Comparison of ENCODE assay signal across 33 cellular contexts in genomic region chr1:100279954-100280682, GRCh38. TPM values are rescaled to one million over a fixed set of nuclear protein-coding genes. Genes with fewer than 3 reads are reported as not detected.
DNase-seq lines count a peak whose midpoint lies in the region; ATAC-seq and TF ChIP-seq lines count a peak whose summit lies in the region.
"Had no signal": no experiment of that assay in that cellular context is flagged by ENCODE, and none has a peak within 500 bp of the region (broad histone marks: within the 10 kb centered on the region; RNA-seq: fewer than 3 reads in every experiment).

No MANE protein-coding gene starts in this region.

- H3K27ac Mint-ChIP-seq in activated T-cell treated with anti-CD3 and anti-CD28 coated beads, Interleukin-2, amount 50 U/mL, for 72 hours, result peak overlapping the region; percentile 8
- H3K27ac Mint-ChIP-seq in activated T-helper 17 cell treated with anti-CD3 and anti-CD28 coated beads, Interleukin-2, amount 50 U/mL, for 72 hours, result peak overlapping the region; percentile 54
- H3K27ac Mint-ChIP-seq: activated CD4-positive, alpha-beta memory T cell treated with anti-CD3 and anti-CD28 coated beads, Interleukin-2, amount 10 ng/mL, durations not matched to agents 7 days and 5 days; T-helper 2 cell treated with Interferon-gamma antibody and Interleukin-4, amounts not matched to agents 5 μg/mL and 100 μg/mL, for 36 hours; type B pancreatic cell had no signal

- no peak for TF ChIP-seq CTCF in gastrocnemius medialis (IDR thresholded peaks at IDR 0.05 in 4 of 5, conservative IDR thresholded peaks at IDR 0.05 in 1 of 5)
- TF ChIP-seq CTCF in omental fat pad (IDR thresholded peaks at IDR 0.05), result no peak

- no peaks in the 10 kb centered on the region for H3K9me3 Mint-ChIP-seq in activated T-cell treated with anti-CD3 and anti-CD28 coated beads, Interleukin-2, amount 50 U/mL, for 72 hours
- H3K9me3 Mint-ChIP-seq in activated T-helper 17 cell treated with anti-CD3 and anti-CD28 coated beads, Interleukin-2, amount 50 U/mL, for 72 hours, result no peaks in the 10 kb centered on the region
- H3K9me3 Mint-ChIP-seq: activated CD4-positive, alpha-beta memory T cell treated with anti-CD3 and anti-CD28 coated beads, Interleukin-2, amount 10 ng/mL, durations not matched to agents 7 days and 5 days; T-helper 2 cell treated with Interferon-gamma antibody and Interleukin-4, amounts not matched to agents 5 μg/mL and 100 μg/mL, for 36 hours; type B pancreatic cell had no signal

- TF ChIP-seq POLR2A in gastrocnemius medialis (IDR thresholded peaks at IDR 0.05), result no peak

- H3K4me3 ChIP-seq in gastrocnemius medialis, result no peak overlapping the region
- H3K4me3 ChIP-seq: dorsolateral prefrontal cortex, right lobe of liver had no signal

- peaks cover 3 to 56% of the 10 kb centered on the region in 2 donors for H3K36me3 ChIP-seq in gastrocnemius medialis

- in situ Hi-C loops in gastrocnemius medialis (cut with MboI; ENCODE audit: low sequenced_read_pairs in 4 of 4), result loop anchor here in 1 of 4 donors (25.0 kb wide), 1 partner anchor 182 kb away; no protein-coding TSS in a partner anchor

- ATAC-seq in activated T-cell treated with anti-CD3 and anti-CD28 coated beads, Interleukin-2, amount 50 U/mL, for 72 hours (replicated peaks in 1 of 2), result no peak
- ATAC-seq in activated T-helper 17 cell treated with anti-CD3 and anti-CD28 coated beads, Interleukin-2, amount 50 U/mL, for 72 hours (replicated peaks), result no peak
- ATAC-seq in left cardiac atrium, result peak; percentile 73 to 82
- no peak for ATAC-seq in gastrocnemius medialis
- ATAC-seq in omental fat pad (ENCODE audit: low FRiP score), result no peak
- ATAC-seq: Panc1 had no signal

- H3K27me3 Mint-ChIP-seq in activated T-cell treated with anti-CD3 and anti-CD28 coated beads, Interleukin-2, amount 50 U/mL, for 72 hours (ENCODE audit: low read depth), result no peaks in the 10 kb centered on the region
- H3K27me3 Mint-ChIP-seq in activated T-helper 17 cell treated with anti-CD3 and anti-CD28 coated beads, Interleukin-2, amount 50 U/mL, for 72 hours, result no peaks in the 10 kb centered on the region
- H3K27me3 Mint-ChIP-seq: activated CD4-positive, alpha-beta memory T cell treated with anti-CD3 and anti-CD28 coated beads, Interleukin-2, amount 10 ng/mL, durations not matched to agents 7 days and 5 days; type B pancreatic cell had no signal

- H3K4me3 Mint-ChIP-seq in activated T-cell treated with anti-CD3 and anti-CD28 coated beads, Interleukin-2, amount 50 U/mL, for 72 hours, result no peak overlapping the region
- no peak overlapping the region for H3K4me3 Mint-ChIP-seq in activated T-helper 17 cell treated with anti-CD3 and anti-CD28 coated beads, Interleukin-2, amount 50 U/mL, for 72 hours
- H3K4me3 Mint-ChIP-seq: activated CD4-positive, alpha-beta memory T cell treated with anti-CD3 and anti-CD28 coated beads, Interleukin-2, amount 10 ng/mL, durations not matched to agents 7 days and 5 days; T-helper 2 cell treated with Interferon-gamma antibody and Interleukin-4, amounts not matched to agents 5 μg/mL and 100 μg/mL, for 36 hours; type B pancreatic cell had no signal

- H3K4me1 Mint-ChIP-seq in activated T-cell treated with anti-CD3 and anti-CD28 coated beads, Interleukin-2, amount 50 U/mL, for 72 hours (ENCODE audit: low read depth), result no peaks in the 10 kb centered on the region
- peaks cover 24% of the 10 kb centered on the region for H3K4me1 Mint-ChIP-seq in activated T-helper 17 cell treated with anti-CD3 and anti-CD28 coated beads, Interleukin-2, amount 50 U/mL, for 72 hours

- peaks cover 12 to 36% of the 10 kb centered on the region in 2 donors for H3K36me3 Mint-ChIP-seq in activated T-cell treated with anti-CD3 and anti-CD28 coated beads, Interleukin-2, amount 50 U/mL, for 72 hours (ENCODE audit: insufficient read depth in 2 of 2)
- H3K36me3 Mint-ChIP-seq in activated T-helper 17 cell treated with anti-CD3 and anti-CD28 coated beads, Interleukin-2, amount 50 U/mL, for 72 hours (ENCODE audit: low read depth), result peaks cover 100% of the 10 kb centered on the region

- H3K27ac ChIP-seq in gastrocnemius medialis, result peak overlapping the region in 3 of 4 donors; percentile 0 to 39 (median 13)
- H3K27ac ChIP-seq: C4-2B, right lobe of liver had no signal

- H3K4me1 ChIP-seq in gastrocnemius medialis, result peaks cover 15% of the 10 kb centered on the region in 2 donors
- H3K4me1 ChIP-seq: right lobe of liver had no signal

- no peaks in the 10 kb centered on the region for H3K9me3 ChIP-seq in gastrocnemius medialis
- H3K9me3 ChIP-seq: right lobe of liver had no signal

- intact Hi-C loops in left cardiac atrium (cut with DNase I), result loop anchor here in 1 of 2 donors (10.0 kb wide), 1 partner anchor 175 kb away; no protein-coding TSS in a partner anchor
- intact Hi-C loops in gastrocnemius medialis (cut with DNase I; ENCODE audit: low total_unique reads), result no loop called here

- no peaks in the 10 kb centered on the region for H3K27me3 ChIP-seq in gastrocnemius medialis
- H3K27me3 ChIP-seq: dorsolateral prefrontal cortex, right lobe of liver had no signal

- no peak for DNase-seq in activated T-cell treated with anti-CD3 and anti-CD28 coated beads, Interleukin-2, amount 50 U/mL, for 72 hours
- DNase-seq in activated T-cell treated with anti-CD3 and anti-CD28 coated beads for 4 hours (no peak), left cardiac atrium (no peak), gastrocnemius medialis (no peak), omental fat pad (ENCODE audit: low spot score) (no peak), SKM-1 treated with dmso at 0.1 percent for 144 hours (lab: John Stamatoyannopoulos, UW; ENCODE audit: unreplicated experiment) (no peak)
- DNase-seq in stimulated activated CD4-positive, alpha-beta T cell treated with anti-CD3 and anti-CD28 coated beads, Interleukin-4, amount 100 ng/mL, for 1 hour, result no peak
- DNase-seq: 8988T; activated CD4-positive, alpha-beta memory T cell treated with anti-CD3 and anti-CD28 coated beads, Interleukin-2, amount 10 ng/mL, durations not matched to agents 7 days and 5 days; activated CD4-positive, CD25-positive, alpha-beta regulatory T cell treated with anti-CD3 and anti-CD28 coated beads, Interleukin-2, amount 50 U/mL, for 72 hours; activated CD8-positive, alpha-beta memory T cell treated with anti-CD3 and anti-CD28 coated beads, Interleukin-2, amount 50 U/mL, for 4 hours; activated effector memory CD4-positive, alpha-beta T cell treated with Interleukin-2 at 50 U/mL for 16 hours; Calu3; DMS79 treated with DMSO at 0.1 percent for 48 hours; dorsolateral prefrontal cortex; foreskin melanocyte; GF-D8; IMR-90; kidney glomerular epithelial cell; NCI-H1436 treated with DMSO at 0.1 percent for 48 hours; NCI-H446; NCI-H748 treated with DMSO at 0.1 percent for 48 hours; posterior cingulate gyrus; right lobe of liver; SHP77 treated with DMSO at 0.1 percent for 48 hours; stimulated activated CD4-positive, alpha-beta T cell treated with anti-CD3 and anti-CD28 coated beads, Interleukin-12 subunit alpha, Interleukin-12 subunit beta, amount 100 ng/mL, for 4 hours; stimulated activated CD4-positive, alpha-beta T cell treated with anti-CD3 and anti-CD28 coated beads, Interleukin-4, amount 100 ng/mL, for 24 hours; substantia nigra had no signal

RNA-seq across cellular contexts. Expression of gene RTCA, which starts 14.1 kb away (rescaled TPM):
- 10 to 100 TPM; 81.6 to 81.9 TPM for total RNA-seq in activated T-cell treated with anti-CD3 and anti-CD28 coated beads, Interleukin-2, amount 50 U/mL, for 72 hours
- total RNA-seq in activated T-helper 17 cell treated with anti-CD3 and anti-CD28 coated beads, Interleukin-2, amount 50 U/mL, for 72 hours, result 10 to 100 TPM; 48.3 to 57.7 TPM
- total RNA-seq in left cardiac atrium (10 to 100 TPM; 30.3 to 31.8 TPM), gastrocnemius medialis (10 to 100 TPM; 22.3 to 32.8 (median 24.8) TPM), omental fat pad (10 to 100 TPM; 15.9 to 29.1 (median 19.4) TPM)

RNA-seq across cellular contexts. Expression of gene DBT, which starts 30.5 kb away (rescaled TPM):
- total RNA-seq in activated T-cell treated with anti-CD3 and anti-CD28 coated beads, Interleukin-2, amount 50 U/mL, for 72 hours, result 10 to 100 TPM; 11.9 to 15.3 TPM
- total RNA-seq in activated T-helper 17 cell treated with anti-CD3 and anti-CD28 coated beads, Interleukin-2, amount 50 U/mL, for 72 hours, result 10 to 100 TPM; 12.3 to 12.6 TPM
- total RNA-seq in left cardiac atrium, result 10 to 100 TPM; 16.7 to 22.4 TPM
- 10 to 100 TPM in 1 of 4 donors, 1 to 10 TPM in 3; 7.6 to 11.3 (median 9.6) TPM for total RNA-seq in gastrocnemius medialis
- total RNA-seq in omental fat pad, result 1 to 10 TPM; 3.4 to 9.8 (median 6.4) TPM

Comparison
In these comparisons a context has a peak if more than half of its experiments do, and no peak if none do; other contexts are left out.
1. ATAC-seq: peak in left cardiac atrium (2 of 2); none in activated T-cell treated with anti-CD3 and anti-CD28 coated beads, Interleukin-2, amount 50 U/mL, for 72 hours (0 of 2), activated T-helper 17 cell treated with anti-CD3 and anti-CD28 coated beads, Interleukin-2, amount 50 U/mL, for 72 hours (single experiment), gastrocnemius medialis (0 of 2) and omental fat pad (single experiment).